In the genomic region with DNA sequence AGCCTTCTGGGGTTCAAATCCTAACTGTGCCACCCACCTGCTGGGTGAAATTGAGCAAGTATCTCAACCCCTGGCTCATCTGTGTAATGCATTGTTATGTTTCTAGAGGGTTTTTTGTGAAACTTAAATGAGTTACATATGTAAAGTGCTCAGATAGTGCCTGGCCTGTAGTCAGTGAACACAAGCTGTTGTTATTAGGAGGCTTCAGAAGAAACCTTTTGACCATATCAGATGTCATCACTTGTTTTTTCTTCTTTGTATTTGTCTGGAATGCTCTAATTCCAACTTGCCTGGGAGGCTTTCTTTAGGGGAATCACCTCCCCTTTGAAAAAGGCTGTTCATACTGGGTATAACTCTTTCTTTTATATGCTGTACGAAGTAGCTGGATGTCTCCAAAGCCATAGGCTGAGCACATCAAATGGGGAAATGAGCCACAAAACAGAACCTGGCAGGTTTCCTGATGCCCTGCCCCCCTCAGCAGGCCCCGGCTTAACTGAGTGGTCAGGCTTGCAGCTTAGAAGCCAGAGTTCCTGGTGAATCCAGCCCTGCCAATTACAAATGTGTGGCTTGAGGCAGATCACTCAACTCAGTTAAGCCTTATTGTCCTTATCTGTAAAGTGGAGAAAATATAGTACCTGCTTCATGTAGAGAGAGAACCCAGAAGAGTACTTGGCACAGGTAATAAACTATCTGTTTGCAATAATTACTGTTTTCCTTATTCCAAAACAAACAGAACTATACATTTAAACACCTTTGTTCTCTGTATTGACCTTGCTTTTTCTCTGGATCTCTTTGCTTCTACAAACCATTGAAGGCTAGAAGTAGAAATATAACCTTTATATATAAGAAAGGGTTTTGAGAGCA, we compare ENCODE assay signal across 9 cellular contexts.
DNase-seq lines count a peak whose midpoint lies in the region; ATAC-seq, FAIRE-seq and TF ChIP-seq lines count a peak whose summit lies in the region.
"Had no signal": no experiment of that assay in that cellular context is flagged by ENCODE, and none has a peak within 500 bp of the region (broad histone marks: within the 10 kb centered on the region; RNA-seq: fewer than 3 reads in every experiment).

No MANE protein-coding gene starts in this region.

- peak; percentile 39 for ATAC-seq in HG02759 (IDR thresholded peaks at IDR 0.05; ENCODE audit: unreplicated experiment)
- peak; percentile 46 to 61 for ATAC-seq in naive thymus-derived CD8-positive, alpha-beta T cell
- ATAC-seq in HG02623 (IDR thresholded peaks at IDR 0.05; ENCODE audit: unreplicated experiment), result no peak
- ATAC-seq in HG03045 (IDR thresholded peaks at IDR 0.05; ENCODE audit: unreplicated experiment), result no peak
- ATAC-seq in HG03342 (IDR thresholded peaks at IDR 0.05; ENCODE audit: unreplicated experiment), result no peak

- H2BK5ac ChIP-seq in H1 (ENCODE audit: low read depth, low read length), result no peak overlapping the region

- H3K18ac ChIP-seq in H1 (ENCODE audit: extremely low read depth, low read length), result 0 out of 2 replicates have a peak overlapping the region, but pooled peaks have one; percentile 3

- H3K4ac ChIP-seq in H1 (replicated peaks; ENCODE audit: insufficient read length, low read depth, low read length), result no peak overlapping the region

- H2AK5ac ChIP-seq in H1 (ENCODE audit: low read depth, low read length), result no peak overlapping the region

- H3K27me3 ChIP-seq in OCI-LY1 (ENCODE audit: insufficient read depth, low read length) (no peaks in the 10 kb centered on the region), H1 (replicated peaks in 1 of 4; ENCODE audit: control insufficient read depth in 3 of 4, extremely low read depth in 1 of 4, insufficient read depth in 3 of 4, low read length in 3 of 4) (no peaks in the 10 kb centered on the region)

- TF ChIP-seq EP300 in H1 (IDR thresholded peaks at IDR 0.05; ENCODE audit: borderline replicate concordance in 1 of 2, low read depth in 2 of 2, low read length in 2 of 2), result no peak

- 74% methylated on average over 2 of the region's 2 CpGs; no CpG with 5 or more reads in 1 of the 2 experiments for WGBS in H1 (ENCODE audit: extremely low coverage in 1 of 2, insufficient coverage in 1 of 2, insufficient read length in 1 of 2, insufficient replicate concordance in 2 of 2, low coverage in 1 of 2, low lambda C conversion rate in 2 of 2, missing lambda C conversion rate in 1 of 2), 2 experiments

- no peak overlapping the region for H2BK20ac ChIP-seq in H1 (ENCODE audit: low read length)

- H3K23ac ChIP-seq in H1 (ENCODE audit: insufficient read length), result no peak overlapping the region

- peak overlapping the region in 6 of 10 donors; percentile 7 to 61 (median 22) for H3K4me3 Mint-ChIP-seq in naive thymus-derived CD8-positive, alpha-beta T cell

- peaks cover 50 to 95% (median 81%) of the 10 kb centered on the region in 4 donors for H3K4me1 Mint-ChIP-seq in naive thymus-derived CD8-positive, alpha-beta T cell

- no peak for FAIRE-seq in H1 (lab: Jason Lieb, UNC)
- FAIRE-seq: colon had no signal

- H3K36me3 ChIP-seq in OCI-LY1 (ENCODE audit: insufficient read depth, low read length), result peaks cover under 1% of the 10 kb centered on the region; the same call in 1 of the 2 replicates
- no peaks in the 10 kb centered on the region for H3K36me3 ChIP-seq in H1 (ENCODE audit: control insufficient read depth in 2 of 4, insufficient read depth in 4 of 4, low read length in 3 of 4)

- peak overlapping the region in 9 of 10 donors; percentile 8 to 79 (median 61) for H3K27ac Mint-ChIP-seq in naive thymus-derived CD8-positive, alpha-beta T cell

- H3K9ac ChIP-seq in OCI-LY1 (ENCODE audit: low read length) (peak overlapping the region; percentile 7; the same call in 1 of the 2 replicates), H1 (replicated peaks in 1 of 4; ENCODE audit: extremely low read depth in 1 of 4, low read depth in 3 of 4, low read length in 3 of 4) (no peak overlapping the region)

- CTCF ChIA-PET in H1 (lab: Charles Lee; ENCODE audit: partially characterized antibody), result interaction anchor here (0.7 to 1.1 kb wide), 3 partner anchors 8 to 14 kb away, joined by 3 read pairs; no protein-coding TSS in a partner anchor

- no peaks in the 10 kb centered on the region for H3K23me2 ChIP-seq in H1 (ENCODE audit: low read depth, low read length)

- H3F3A ChIP-seq in OCI-LY1 (ENCODE audit: insufficient read depth, low read length), result no peaks in the 10 kb centered on the region; the same call in 1 of the 2 replicates

- H2BK120ac ChIP-seq in H1 (replicated peaks; ENCODE audit: low read depth, low read length), result no peak overlapping the region

- H3K9me3 ChIP-seq in OCI-LY1 (ENCODE audit: low read length) (no peaks in the 10 kb centered on the region), H1 (ENCODE audit: insufficient read depth in 2 of 2, low read depth in 1 of 2, low read length in 1 of 2) (no peaks in the 10 kb centered on the region)

- no peak for DNase-seq in H1 (ENCODE audit: low read depth in 1 of 2, low spot score in 2 of 2)
- DNase-seq in naive thymus-derived CD8-positive, alpha-beta T cell, result no peak

- no peaks in the 10 kb centered on the region for H3K79me1 ChIP-seq in H1 (ENCODE audit: low read depth, low read length)

- no peak for TF ChIP-seq POLR2A in H1 (IDR thresholded peaks at IDR 0.05; ENCODE audit: control extremely low read depth in 1 of 2, low read depth in 2 of 2, low read length in 2 of 2)

- H2AFZ ChIP-seq in OCI-LY1 (ENCODE audit: low read length) (no peak overlapping the region), H1 (ENCODE audit: low read length) (no peak overlapping the region)

- no peak overlapping the region for H3K14ac ChIP-seq in H1 (ENCODE audit: insufficient read length)

- H4K20me1 ChIP-seq in OCI-LY1 (ENCODE audit: insufficient read depth, low read length) (no peaks in the 10 kb centered on the region), H1 (replicated peaks in 1 of 2; ENCODE audit: control insufficient read depth in 1 of 2, insufficient read depth in 2 of 2, low read length in 2 of 2) (no peaks in the 10 kb centered on the region)

- H3K9me2 ChIP-seq in OCI-LY1 (ENCODE audit: low read depth, low read length), result no peaks in the 10 kb centered on the region

- no peak overlapping the region for H4K5ac ChIP-seq in H1 (ENCODE audit: insufficient read length, low read depth, low read length)

- no peak overlapping the region for H4K91ac ChIP-seq in H1 (replicated peaks; ENCODE audit: insufficient read length, low read length)

- TF ChIP-seq RAD21 in H1 (IDR thresholded peaks at IDR 0.05 in 1 of 2, conservative IDR thresholded peaks at IDR 0.05 in 1 of 2; ENCODE audit: low read depth in 2 of 2, low read length in 2 of 2), result no peak

- H3K36me3 Mint-ChIP-seq in naive thymus-derived CD8-positive, alpha-beta T cell, result peaks cover 0 to 20% (median 0%) of the 10 kb centered on the region in 3 donors

- POLR2A ChIA-PET in H1 (lab: Charles Lee; ENCODE audit: partially characterized antibody), result interaction anchor here (1.0 kb wide), 1 partner anchor 13 kb away, joined by 3 read pairs; no protein-coding TSS in a partner anchor
- POLR2A ChIA-PET in naive thymus-derived CD8-positive, alpha-beta T cell (lab: Charles Lee), result interaction anchor here (0.9 kb wide), 1 partner anchor 79 kb away, joined by 3 read pairs; no protein-coding TSS in a partner anchor

- H3K56ac ChIP-seq in H1 (replicated peaks; ENCODE audit: insufficient read length, low read depth, low read length), result no peak overlapping the region

- TF ChIP-seq CTCF in C4-2B (conservative IDR thresholded peaks at IDR 0.05) (no peak), OCI-LY1 (IDR thresholded peaks at IDR 0.05; ENCODE audit: low read length) (no peak), H1 (IDR thresholded peaks at IDR 0.05; ENCODE audit: control extremely low read depth in 1 of 3, insufficient read depth in 1 of 3, low read depth in 1 of 3, low read length in 3 of 3) (no peak)

- no peak overlapping the region for H2BK15ac ChIP-seq in H1 (ENCODE audit: low read length)

- H3K27ac ChIP-seq in C4-2B, result peak overlapping the region; percentile 72
- H3K27ac ChIP-seq in OCI-LY1 (ENCODE audit: low read depth, low read length, poor library complexity, severe bottlenecking), result peak overlapping the region; percentile 77
- no peak overlapping the region for H3K27ac ChIP-seq in H1 (ENCODE audit: low read depth, low read length)

- H3K9me3 Mint-ChIP-seq in naive thymus-derived CD8-positive, alpha-beta T cell, result no peaks in the 10 kb centered on the region

- H3K27me3 Mint-ChIP-seq in naive thymus-derived CD8-positive, alpha-beta T cell, result no peaks in the 10 kb centered on the region

- H3K4me1 ChIP-seq in OCI-LY1 (ENCODE audit: insufficient read depth, low read length, severe bottlenecking), result peaks cover 80% of the 10 kb centered on the region
- H3K4me1 ChIP-seq in H1 (replicated peaks in 1 of 4; ENCODE audit: control insufficient read depth in 3 of 4, insufficient read depth in 4 of 4, low read length in 3 of 4), result peaks cover 2 to 19% (median 11%) of the 10 kb centered on the region in 4 experiments; a peak in 4 of 7 replicates

- H4K8ac ChIP-seq in H1 (ENCODE audit: extremely low read depth, insufficient read depth, low read length), result no peak overlapping the region

- H3K4me3 ChIP-seq in OCI-LY1 (ENCODE audit: low read depth, low read length, poor library complexity, severe bottlenecking) (no peak overlapping the region), H1 (ENCODE audit: extremely low read depth in 1 of 4, insufficient read depth in 2 of 4, low read depth in 3 of 4, low read length in 4 of 4) (no peak overlapping the region)

- H3K4me2 ChIP-seq in OCI-LY1 (ENCODE audit: low read length) (peak overlapping the region; percentile 44; the same call in 1 of the 2 replicates), H1 (ENCODE audit: insufficient read depth in 1 of 2, low read depth in 2 of 2, low read length in 2 of 2) (no peak overlapping the region)

- no peak overlapping the region for H2BK12ac ChIP-seq in H1 (ENCODE audit: low read depth, low read length)

- H3K79me2 ChIP-seq in OCI-LY1 (ENCODE audit: insufficient read depth, low read length) (peaks cover 57% of the 10 kb centered on the region), H1 (ENCODE audit: control insufficient read depth in 1 of 2, insufficient read depth in 2 of 2, low read length in 2 of 2) (no peaks in the 10 kb centered on the region)

TF ChIP-seq in H1, 55 proteins besides CTCF, POLR2A, EP300 and RAD21 (continues in another document):
- TF ChIP-seq CBX5 (IDR thresholded peaks at IDR 0.05; ENCODE audit: low read depth, low read length), result no peak
- TF ChIP-seq RNF2 (IDR thresholded peaks at IDR 0.05; ENCODE audit: borderline replicate concordance, low read depth, low read length, missing control alignments, poor library complexity, severe bottlenecking), result no peak
- TF ChIP-seq SUZ12 (IDR thresholded peaks at IDR 0.05; ENCODE audit: low read length), result no peak
- TF ChIP-seq HDAC2 (IDR thresholded peaks at IDR 0.05; ENCODE audit: borderline replicate concordance in 1 of 2, low read depth in 2 of 2, low read length in 2 of 2), result no peak
- no peak for TF ChIP-seq RBBP5 (IDR thresholded peaks at IDR 0.05; ENCODE audit: borderline replicate concordance, low read depth, low read length)
- TF ChIP-seq RXRA (IDR thresholded peaks at IDR 0.05; ENCODE audit: insufficient read depth, low read depth, low read length), result no peak
- TF ChIP-seq TEAD4 (IDR thresholded peaks at IDR 0.05; ENCODE audit: low read depth, low read length), result no peak
- TF ChIP-seq SIX5 (IDR thresholded peaks at IDR 0.05; ENCODE audit: low read depth, low read length), result no peak
- TF ChIP-seq EGR1 (IDR thresholded peaks at IDR 0.05; ENCODE audit: borderline replicate concordance, low read depth, low read length), result no peak

Comparison
In these comparisons a context has a peak if more than half of its experiments do, and no peak if none do; other contexts are left out.
1. ATAC-seq: peak in HG02759 (single experiment) and naive thymus-derived CD8-positive, alpha-beta T cell (2 of 2); none in HG02623 (single experiment), HG03045 (single experiment) and HG03342 (single experiment).